In the genomic region with DNA sequence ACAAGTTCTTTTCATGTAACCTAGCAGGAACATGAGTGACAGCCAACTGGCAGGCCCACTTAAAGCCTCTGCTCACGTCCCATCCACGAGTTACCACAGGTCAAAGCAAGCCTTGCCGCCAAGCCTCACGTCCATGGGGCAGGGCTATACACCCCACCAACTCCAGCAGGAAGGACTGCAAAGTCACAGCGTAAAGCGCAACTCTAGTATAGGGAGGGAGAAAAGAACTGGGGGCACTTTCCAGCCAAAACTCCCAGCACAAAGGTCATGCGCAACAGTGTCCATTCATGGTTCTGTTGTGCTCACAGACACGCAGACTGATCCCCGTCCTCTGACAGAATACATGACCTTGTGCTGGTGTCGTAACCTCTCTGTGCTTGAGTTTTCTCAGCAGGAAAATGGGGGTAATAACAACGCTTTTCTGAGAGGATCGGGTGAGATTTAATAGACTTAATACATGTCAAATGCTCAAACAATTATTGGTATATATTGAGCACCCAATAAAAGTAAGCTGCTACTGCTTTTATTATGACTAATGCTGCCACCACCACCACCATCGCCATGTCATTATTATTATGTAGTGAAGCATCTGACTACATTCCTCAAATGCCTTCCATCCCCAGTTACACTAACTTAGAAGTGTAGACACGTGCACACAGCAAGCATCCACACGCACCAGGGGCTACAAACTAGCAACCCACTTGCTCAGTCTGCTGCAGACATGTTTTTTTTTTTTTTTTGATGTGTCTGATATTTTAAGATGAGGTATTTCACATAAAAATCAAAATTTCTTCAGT, we compare ENCODE assay signal across 16 cellular contexts.
DNase-seq lines count a peak whose midpoint lies in the region; ATAC-seq and TF ChIP-seq lines count a peak whose summit lies in the region.
"Had no signal": no experiment of that assay in that cellular context is flagged by ENCODE, and none has a peak within 500 bp of the region (broad histone marks: within the 10 kb centered on the region; RNA-seq: fewer than 3 reads in every experiment).

No MANE protein-coding gene starts in this region.

- H3K9me2 ChIP-seq in GM23248 (ENCODE audit: insufficient read depth) = no peaks in the 10 kb centered on the region

- H3K4me1 ChIP-seq in GM23248 (ENCODE audit: insufficient read depth) (peaks cover 20% of the 10 kb centered on the region), adipocyte (ENCODE audit: control insufficient read depth, insufficient read depth, low read length) (peaks cover 14% of the 10 kb centered on the region)

- no peaks in the 10 kb centered on the region for H3K27me3 Mint-ChIP-seq in activated CD4-positive, alpha-beta T cell treated with anti-CD3 and anti-CD28 coated beads for 36 hours
- H3K27me3 Mint-ChIP-seq in endothelial cell (ENCODE audit: unreplicated experiment) = peaks cover 8% of the 10 kb centered on the region

- TF ChIP-seq CTCF in endothelial cell (IDR thresholded peaks at IDR 0.05; ENCODE audit: unreplicated experiment) = no peak

- H3K9ac ChIP-seq in GM23248 (no peak overlapping the region), adipocyte (ENCODE audit: low read length) (no peak overlapping the region)

- H3K27me3 ChIP-seq in GM23248 (replicated peaks; ENCODE audit: insufficient read depth) (no peaks in the 10 kb centered on the region), adipocyte (replicated peaks; ENCODE audit: control insufficient read depth, insufficient read depth, low read length) (no peaks in the 10 kb centered on the region)
- H3K27me3 ChIP-seq: body of pancreas, right atrium auricular region, tibial artery had no signal

- no peaks in the 10 kb centered on the region for H3K36me3 Mint-ChIP-seq in activated CD4-positive, alpha-beta T cell treated with anti-CD3 and anti-CD28 coated beads for 36 hours (ENCODE audit: low read depth)
- peaks cover 7% of the 10 kb centered on the region for H3K36me3 Mint-ChIP-seq in endothelial cell (ENCODE audit: low read depth, unreplicated experiment)
- H3K36me3 Mint-ChIP-seq: natural killer cell had no signal

- H3K4me3 ChIP-seq in GM23248 (no peak overlapping the region), adipocyte (ENCODE audit: low read length) (no peak overlapping the region)
- H3K4me3 ChIP-seq: body of pancreas, right atrium auricular region, tibial artery had no signal

- DNase-seq in A172 (ENCODE audit: low spot score) (peak; percentile 87), GM23248 (peak; percentile 64), adipocyte (ENCODE audit: low read depth) (peak; percentile 19), kidney tubule cell (ENCODE audit: low spot score) (peak; percentile 72), endothelial cell (ENCODE audit: low spot score) (no peak)
- no peak for DNase-seq in activated CD4-positive, alpha-beta T cell treated with anti-CD3 and anti-CD28 coated beads for 36 hours
- DNase-seq: activated CD8-positive, alpha-beta T cell treated with anti-CD3 and anti-CD28 coated beads, Interleukin-2, amount 10 ng/mL, durations not matched to agents 7 days and 5 days; AML-193; natural killer cell; NK-92 treated with Interleukin-12 subunit alpha and Interleukin-12 subunit beta, amount 100 ng/mL, for 24 hours; stimulated activated CD4-positive, alpha-beta T cell treated with anti-CD3 and anti-CD28 coated beads, Interleukin-4, amount 100 ng/mL, for 4 hours had no signal

- ATAC-seq in HG03196 (IDR thresholded peaks at IDR 0.05; ENCODE audit: unreplicated experiment) (no peak), GM18505 (IDR thresholded peaks at IDR 0.05; ENCODE audit: unreplicated experiment) (no peak)
- no peak for ATAC-seq in activated CD4-positive, alpha-beta T cell treated with anti-CD3 and anti-CD28 coated beads for 36 hours
- ATAC-seq: activated CD8-positive, alpha-beta T cell treated with anti-CD3 and anti-CD28 coated beads, Interleukin-2, amount 10 ng/mL, durations not matched to agents 7 days and 5 days; natural killer cell had no signal

- no peaks in the 10 kb centered on the region for H3F3A ChIP-seq in GM23248 (ENCODE audit: insufficient read depth)

- TF ChIP-seq POLR2A in GM18505 (IDR thresholded peaks at IDR 0.05; ENCODE audit: borderline replicate concordance, extremely low read depth, insufficient read depth, insufficient read length) = no peak

- H3K27ac Mint-ChIP-seq in activated CD4-positive, alpha-beta T cell treated with anti-CD3 and anti-CD28 coated beads for 36 hours = no peak overlapping the region
- no peak overlapping the region for H3K27ac Mint-ChIP-seq in endothelial cell (ENCODE audit: unreplicated experiment)
- H3K27ac Mint-ChIP-seq: activated CD8-positive, alpha-beta T cell treated with anti-CD3 and anti-CD28 coated beads, Interleukin-2, amount 10 ng/mL, durations not matched to agents 7 days and 5 days had no signal

- no peak overlapping the region for H3K4me3 Mint-ChIP-seq in activated CD4-positive, alpha-beta T cell treated with anti-CD3 and anti-CD28 coated beads for 36 hours
- H3K4me3 Mint-ChIP-seq in endothelial cell (ENCODE audit: unreplicated experiment) = no peak overlapping the region
- H3K4me3 Mint-ChIP-seq: activated CD8-positive, alpha-beta T cell treated with anti-CD3 and anti-CD28 coated beads, Interleukin-2, amount 10 ng/mL, durations not matched to agents 7 days and 5 days; natural killer cell had no signal

- POLR2A ChIA-PET in activated CD4-positive, alpha-beta T cell treated with anti-CD3 and anti-CD28 coated beads for 36 hours (lab: Charles Lee) = no interaction called here

- CTCF ChIA-PET in activated CD4-positive, alpha-beta T cell treated with anti-CD3 and anti-CD28 coated beads for 36 hours (lab: Charles Lee) = interaction anchor here (1.1 kb wide), 1 partner anchor 225 kb away, joined by 6 read pairs; no protein-coding TSS in a partner anchor

- H3K9me3 Mint-ChIP-seq in activated CD4-positive, alpha-beta T cell treated with anti-CD3 and anti-CD28 coated beads for 36 hours (ENCODE audit: low read depth) = no peaks in the 10 kb centered on the region
- no peaks in the 10 kb centered on the region for H3K9me3 Mint-ChIP-seq in endothelial cell (ENCODE audit: unreplicated experiment)
- H3K9me3 Mint-ChIP-seq: natural killer cell had no signal

- H3K4me1 Mint-ChIP-seq in activated CD4-positive, alpha-beta T cell treated with anti-CD3 and anti-CD28 coated beads for 36 hours = no peaks in the 10 kb centered on the region
- peaks cover 15% of the 10 kb centered on the region for H3K4me1 Mint-ChIP-seq in endothelial cell (ENCODE audit: unreplicated experiment)
- H3K4me1 Mint-ChIP-seq: natural killer cell had no signal

- H3K9me3 ChIP-seq in GM23248 (ENCODE audit: low read depth) (no peaks in the 10 kb centered on the region), adipocyte (ENCODE audit: control insufficient read depth, low read length) (no peaks in the 10 kb centered on the region)
- H3K9me3 ChIP-seq: body of pancreas, right atrium auricular region, tibial artery had no signal

- H2AFZ ChIP-seq in GM23248 = no peak overlapping the region

- no peaks in the 10 kb centered on the region for H4K20me1 ChIP-seq in GM23248 (ENCODE audit: insufficient read depth)

- in situ Hi-C loops in GM23248 (cut with MboI) = loop anchor here (25.0 kb wide), 2 partner anchors 336 to 461 kb away; no protein-coding TSS in a partner anchor

- no peaks in the 10 kb centered on the region for H3K36me3 ChIP-seq in GM23248 (ENCODE audit: low read depth)
- no peaks in the 10 kb centered on the region for H3K36me3 ChIP-seq in adipocyte (ENCODE audit: control insufficient read depth, insufficient read depth, low read length, severe bottlenecking)
- H3K36me3 ChIP-seq: right atrium auricular region, tibial artery had no signal

- no peaks in the 10 kb centered on the region for H3K79me2 ChIP-seq in GM23248 (ENCODE audit: insufficient read depth)

- peak overlapping the region; percentile 0 for H3K4me2 ChIP-seq in GM23248 (ENCODE audit: unreplicated experiment)

- intact Hi-C loops in activated CD4-positive, alpha-beta T cell treated with anti-CD3 and anti-CD28 coated beads for 36 hours (cut with DNase I, micrococcal nuclease) = no loop called here

- H3K27ac ChIP-seq in GM23248 = no peak overlapping the region
- H3K27ac ChIP-seq: right atrium auricular region, tibial artery had no signal

- 85 to 86% methylated on average over 15 of the region's 15 CpGs for WGBS in GM23248 (ENCODE audit: low coverage in 1 of 2, low lambda C conversion rate in 2 of 2, missing lambda C conversion rate in 2 of 2), 2 experiments

Comparison
In these comparisons a context has a peak if more than half of its experiments do, and no peak if none do; other contexts are left out.
1. DNase-seq: peak in A172 (single experiment), GM23248 (single experiment), adipocyte (single experiment) and kidney tubule cell (single experiment); none in activated CD4-positive, alpha-beta T cell treated with anti-CD3 and anti-CD28 coated beads for 36 hours (single experiment) and endothelial cell (single experiment).